ENCODE assay signal across 30 cellular contexts in genomic region chr21:31912501-31912900, GRCh38. TPM values are rescaled to one million over a fixed set of nuclear protein-coding genes. Genes with fewer than 3 reads are reported as not detected.
DNase-seq lines count a peak whose midpoint lies in the region; ATAC-seq, FAIRE-seq and TF ChIP-seq lines count a peak whose summit lies in the region.
"Had no signal": no experiment of that assay in that cellular context is flagged by ENCODE, and none has a peak within 500 bp of the region (broad histone marks: within the 10 kb centered on the region; RNA-seq: fewer than 3 reads in every experiment).

No MANE protein-coding gene starts in this region.

- no peak overlapping the region for H3K4me3 Mint-ChIP-seq in mesothelial cell of epicardium
- no peak overlapping the region for H3K4me3 Mint-ChIP-seq in natural killer cell
- H3K4me3 Mint-ChIP-seq: CD14-positive monocyte; CD8-positive, alpha-beta memory T cell had no signal

- no peaks in the 10 kb centered on the region for H3K9me3 ChIP-seq in cardiac muscle cell (ENCODE audit: low read depth)
- no peaks in the 10 kb centered on the region for H3K9me3 ChIP-seq in ectodermal cell (ENCODE audit: control insufficient read depth, low read length)
- H3K9me3 ChIP-seq: BE2C, SK-N-SH had no signal

- H3K27me3 ChIP-seq in cardiac muscle cell (no peaks in the 10 kb centered on the region), ectodermal cell (ENCODE audit: control insufficient read depth, insufficient read depth, low read length, poor library complexity, severe bottlenecking) (no peaks in the 10 kb centered on the region)
- H3K27me3 ChIP-seq: BE2C had no signal

- WGBS in ectodermal cell, 2 experiments: 86 to 89% methylated on average over 9 of the region's 9 CpGs

- no peak for FAIRE-seq in frontal cortex (lab: Jason Lieb, UNC)
- FAIRE-seq: GM12892 had no signal

- H3K4me1 Mint-ChIP-seq in mesothelial cell of epicardium: peaks cover 82% of the 10 kb centered on the region
- peaks cover 0 to 6% of the 10 kb centered on the region in 2 donors for H3K4me1 Mint-ChIP-seq in natural killer cell
- H3K4me1 Mint-ChIP-seq: CD14-positive monocyte; CD8-positive, alpha-beta memory T cell had no signal

- H3K27me3 Mint-ChIP-seq in mesothelial cell of epicardium (ENCODE audit: low read depth) (no peaks in the 10 kb centered on the region), natural killer cell (ENCODE audit: low read depth in 2 of 2) (peaks cover 14 to 30% of the 10 kb centered on the region in 2 donors)

- no peak for ATAC-seq in natural killer cell
- ATAC-seq: HCT116, Panc1 had no signal

- H3K4me3 ChIP-seq in cardiac muscle cell (no peak overlapping the region), ectodermal cell (ENCODE audit: insufficient read depth, low read depth, low read length) (no peak overlapping the region)

- no peak for TF ChIP-seq CTCF in cardiac muscle cell (IDR thresholded peaks at IDR 0.05; ENCODE audit: low read depth, low read length)
- TF ChIP-seq CTCF in mesothelial cell of epicardium (IDR thresholded peaks at IDR 0.05; ENCODE audit: unreplicated experiment): no peak
- no peak for TF ChIP-seq CTCF in natural killer cell (IDR thresholded peaks at IDR 0.05)

- DNase-seq in cardiac muscle cell (ENCODE audit: low read depth in 1 of 2, low spot score in 1 of 2) (no peak), cardiac septum (ENCODE audit: low spot score) (no peak), mesothelial cell of epicardium (ENCODE audit: low spot score in 2 of 2, unreplicated experiment in 2 of 2) (no peak), natural killer cell (no peak), frontal cortex (ENCODE audit: low spot score in 2 of 2) (no peak), NCI-H2107 treated with DMSO at 0.1 percent for 48 hours (lab: John Stamatoyannopoulos, UW; ENCODE audit: unreplicated experiment) (no peak), SHP77 treated with DMSO at 0.1 percent for 48 hours (lab: John Stamatoyannopoulos, UW) (no peak)
- DNase-seq: 8988T; ACHN; BE2C; CD8-positive, alpha-beta memory T cell; DMS153; DND-41; GOT3; NCI-H1048; NCI-H1417; NCI-H1694; NCI-H2029 treated with DMSO at 0.1 percent for 48 hours; NCI-H226; NCI-H510A; NCI-H69; SHP77; SK-N-SH had no signal

- no peaks in the 10 kb centered on the region for H3K36me3 ChIP-seq in cardiac muscle cell
- no peaks in the 10 kb centered on the region for H3K36me3 ChIP-seq in ectodermal cell (ENCODE audit: control insufficient read depth, insufficient read depth, low read length)
- H3K36me3 ChIP-seq: BE2C had no signal

- H3K27ac ChIP-seq in cardiac muscle cell (peak overlapping the region; percentile 52), ectodermal cell (ENCODE audit: insufficient read depth, low read depth, low read length, poor library complexity, severe bottlenecking) (peak overlapping the region; percentile 9)
- H3K27ac ChIP-seq: HL-60, RWPE1 had no signal

- peaks cover 3% of the 10 kb centered on the region for H3K36me3 Mint-ChIP-seq in mesothelial cell of epicardium
- H3K36me3 Mint-ChIP-seq in natural killer cell: no peaks in the 10 kb centered on the region
- H3K36me3 Mint-ChIP-seq: CD14-positive monocyte; CD8-positive, alpha-beta memory T cell had no signal

- intact Hi-C loops in cardiac septum (cut with DNase I): no loop called here
- intact Hi-C loops in natural killer cell (cut with micrococcal nuclease): no loop called here

- H3K27ac Mint-ChIP-seq in mesothelial cell of epicardium (peak overlapping the region; percentile 94), natural killer cell (no peak overlapping the region)
- H3K27ac Mint-ChIP-seq: CD8-positive, alpha-beta memory T cell had no signal

- H3K4me1 ChIP-seq in cardiac muscle cell (ENCODE audit: low read depth) (peaks cover 33% of the 10 kb centered on the region), ectodermal cell (ENCODE audit: control insufficient read depth, insufficient read depth, low read length) (peaks cover 38% of the 10 kb centered on the region)

- H3K9me3 Mint-ChIP-seq in mesothelial cell of epicardium (no peaks in the 10 kb centered on the region), natural killer cell (no peaks in the 10 kb centered on the region)

RNA-seq across cellular contexts. Expression of gene HUNK, which starts 39.7 kb away (rescaled TPM):
- 6.7 and 8.0 TPM in 2 replicates for total RNA-seq in cardiac muscle cell
- polyA plus RNA-seq in cardiac muscle cell: 9.2 and 13.2 TPM in 2 replicates
- total RNA-seq in cardiac septum: 0.73 TPM
- 8.4 TPM for polyA plus RNA-seq in ectodermal cell (2013, experiment 1 of 4)
- 10.8 TPM for polyA plus RNA-seq in ectodermal cell (2013, experiment 2 of 4)
- 6.6 TPM for polyA plus RNA-seq in ectodermal cell (2013, experiment 3 of 4)
- 7.1 TPM for polyA plus RNA-seq in ectodermal cell (2013, experiment 4 of 4)
- 58.8 to 61.4 TPM (median 60.6 TPM) in 3 replicates for total RNA-seq in mesothelial cell of epicardium
- total RNA-seq in natural killer cell: not detected
- 7.7 TPM for total RNA-seq in frontal cortex
- polyA plus RNA-seq: CD14-positive monocyte had no signal
